In the genomic region with DNA sequence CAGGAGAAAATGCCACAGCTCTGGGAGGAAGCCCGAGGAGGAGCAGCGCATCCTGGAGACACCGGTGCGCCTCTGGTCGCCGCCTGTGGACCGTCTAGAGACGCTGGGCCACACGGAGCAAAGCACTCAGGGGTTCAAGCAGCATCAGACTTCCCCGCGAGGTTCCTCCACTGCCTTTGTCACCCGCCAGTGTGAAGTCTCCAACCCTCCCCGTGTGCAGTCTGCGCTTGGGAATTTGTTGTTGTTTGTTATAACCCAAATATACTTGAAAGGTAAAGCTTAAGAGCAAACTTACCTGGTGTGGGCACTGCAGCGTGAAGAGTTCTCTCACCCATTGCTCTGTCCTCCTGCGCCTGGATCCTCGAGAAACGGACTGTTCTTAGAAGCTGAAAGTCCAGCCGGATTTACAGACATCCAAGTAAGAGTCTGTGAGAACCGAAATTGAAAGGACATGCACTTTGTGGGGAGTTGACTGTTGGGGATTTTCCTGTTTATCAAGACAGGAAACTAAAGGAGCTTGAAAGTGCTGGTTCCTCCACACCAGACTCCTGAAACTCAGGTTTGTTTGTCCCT, we compare ENCODE assay signal across 8 cellular contexts. TPM values are rescaled to one million over a fixed set of nuclear protein-coding genes. Genes with fewer than 3 reads are reported as not detected.
A peak's percentile ranks its signal among the peaks of the same experiment; 100 is the strongest.
DNase-seq lines count a peak whose midpoint lies in the region; TF ChIP-seq lines count a peak whose summit lies in the region.

A gene with protein sequence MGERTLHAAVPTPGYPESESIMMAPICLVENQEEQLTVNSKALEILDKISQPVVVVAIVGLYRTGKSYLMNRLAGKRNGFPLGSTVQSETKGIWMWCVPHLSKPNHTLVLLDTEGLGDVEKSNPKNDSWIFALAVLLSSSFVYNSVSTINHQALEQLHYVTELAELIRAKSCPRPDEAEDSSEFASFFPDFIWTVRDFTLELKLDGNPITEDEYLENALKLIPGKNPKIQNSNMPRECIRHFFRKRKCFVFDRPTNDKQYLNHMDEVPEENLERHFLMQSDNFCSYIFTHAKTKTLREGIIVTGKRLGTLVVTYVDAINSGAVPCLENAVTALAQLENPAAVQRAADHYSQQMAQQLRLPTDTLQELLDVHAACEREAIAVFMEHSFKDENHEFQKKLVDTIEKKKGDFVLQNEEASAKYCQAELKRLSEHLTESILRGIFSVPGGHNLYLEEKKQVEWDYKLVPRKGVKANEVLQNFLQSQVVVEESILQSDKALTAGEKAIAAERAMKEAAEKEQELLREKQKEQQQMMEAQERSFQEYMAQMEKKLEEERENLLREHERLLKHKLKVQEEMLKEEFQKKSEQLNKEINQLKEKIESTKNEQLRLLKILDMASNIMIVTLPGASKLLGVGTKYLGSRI (minus strand): TSS at position 443 of the 573 bp plus-strand sequence. CDS start 108 bp downstream, at position 335.

- no peaks in the 10 kb centered on the region for H3K27me3 ChIP-seq in right atrium auricular region

- no peak within 1 kb of the TSS for H3K27ac Mint-ChIP-seq in HFFc6

- H3K9me3 Mint-ChIP-seq in HFFc6 = no peaks in the 10 kb centered on the region

- H3K4me3 ChIP-seq in GM12864 (ENCODE audit: low read depth, low read length) = peak within 1 kb of the TSS; percentile 54
- peak within 1 kb of the TSS; percentile 53 to 54 for H3K4me3 ChIP-seq in right atrium auricular region
- peak within 1 kb of the TSS; percentile 30 to 58 (median 52) for H3K4me3 ChIP-seq in skin epidermis

- H3K4me1 ChIP-seq in right atrium auricular region = no peaks in the 10 kb centered on the region

- H3K36me3 Mint-ChIP-seq in HFFc6 (ENCODE audit: low read depth) = no peaks in the 10 kb centered on the region

- no peaks in the 10 kb centered on the region for H3K9me3 ChIP-seq in right atrium auricular region

- no peaks in the 10 kb centered on the region for H3K36me3 ChIP-seq in right atrium auricular region

- H3K4me3 Mint-ChIP-seq in HFFc6 = peak within 1 kb of the TSS; percentile 76

- DNase-seq in GM12864 (ENCODE audit: low read depth) (peak; percentile 42), HFFc6 (no peak), RPMI8226 (peak; percentile 49), right atrium auricular region (ENCODE audit: low spot score) (peak; percentile 62), DMS 273 treated with DMSO at 0.1 percent for 48 hours (lab: John Stamatoyannopoulos, UW) (no peak), COR-L47 (lab: John Stamatoyannopoulos, UW) (no peak)
- peak; percentile 54 for DNase-seq in activated naive CD4-positive, alpha-beta T cell treated with anti-CD3 and anti-CD28 coated beads, Interleukin-2, amount 50 U/mL, for 16 hours

- H3K27ac ChIP-seq in right atrium auricular region (peak within 1 kb of the TSS; percentile 69 to 81), skin epidermis (peak within 1 kb of the TSS; percentile 27 to 96 (median 76))

- H3K4me1 Mint-ChIP-seq in HFFc6 (ENCODE audit: low read depth) = peaks cover 7% of the 10 kb centered on the region

- TF ChIP-seq CTCF in GM12864 (IDR thresholded peaks at IDR 0.05; ENCODE audit: low read depth, low read length, missing control alignments) (no peak), HFFc6 (IDR thresholded peaks at IDR 0.05) (no peak), right atrium auricular region (IDR thresholded peaks at IDR 0.05) (no peak)

- peaks cover 4% of the 10 kb centered on the region; the same call in 1 of the 2 replicates for H3K27me3 Mint-ChIP-seq in HFFc6 (ENCODE audit: insufficient read depth)

RNA-seq across cellular contexts. Expression of the gene that starts here (rescaled TPM):
- under 1 TPM; 0.10 to 0.31 (median 0.22) TPM for total RNA-seq in HFFc6 (2021; fragmentation: NEBNext Ultra II Directional; extraction: Animal tissue kit (Norgen Biotek cat#: 25700))
- 1 to 10 TPM; 6.1 to 6.2 TPM for total RNA-seq in right atrium auricular region

Comparison
In these comparisons a context has a peak if more than half of its experiments do, and no peak if none do; other contexts are left out.
1. RNA of the gene that starts here (total RNA-seq): 6.1 to 6.2 TPM in right atrium auricular region; 0.10 to 0.31 TPM in HFFc6; every median in the first group is over 4 times any median in the second.
2. DNase-seq: peak in GM12864 (single experiment), RPMI8226 (single experiment), activated naive CD4-positive, alpha-beta T cell treated with anti-CD3 and anti-CD28 coated beads, Interleukin-2, amount 50 U/mL, for 16 hours (single experiment) and right atrium auricular region (single experiment); none in HFFc6 (single experiment), DMS 273 treated with DMSO at 0.1 percent for 48 hours (single experiment) and COR-L47 (single experiment).
3. Peak in every context shown above with its lines, with median percentiles within 50 percentile points of each other: H3K4me3 ChIP-seq.